Comparison of ENCODE assay signal across 2 cellular contexts in genomic region chr1:44090409-44091252, GRCh38.
TF ChIP-seq lines count a peak whose summit lies in the region.

No MANE protein-coding gene starts in this region.

TF ChIP-seq in HEK293, 187 proteins besides CTCF, POLR2A, EP300 and RAD21 (continued from another document and continues in another):
- TF ChIP-seq, protein P1, sequence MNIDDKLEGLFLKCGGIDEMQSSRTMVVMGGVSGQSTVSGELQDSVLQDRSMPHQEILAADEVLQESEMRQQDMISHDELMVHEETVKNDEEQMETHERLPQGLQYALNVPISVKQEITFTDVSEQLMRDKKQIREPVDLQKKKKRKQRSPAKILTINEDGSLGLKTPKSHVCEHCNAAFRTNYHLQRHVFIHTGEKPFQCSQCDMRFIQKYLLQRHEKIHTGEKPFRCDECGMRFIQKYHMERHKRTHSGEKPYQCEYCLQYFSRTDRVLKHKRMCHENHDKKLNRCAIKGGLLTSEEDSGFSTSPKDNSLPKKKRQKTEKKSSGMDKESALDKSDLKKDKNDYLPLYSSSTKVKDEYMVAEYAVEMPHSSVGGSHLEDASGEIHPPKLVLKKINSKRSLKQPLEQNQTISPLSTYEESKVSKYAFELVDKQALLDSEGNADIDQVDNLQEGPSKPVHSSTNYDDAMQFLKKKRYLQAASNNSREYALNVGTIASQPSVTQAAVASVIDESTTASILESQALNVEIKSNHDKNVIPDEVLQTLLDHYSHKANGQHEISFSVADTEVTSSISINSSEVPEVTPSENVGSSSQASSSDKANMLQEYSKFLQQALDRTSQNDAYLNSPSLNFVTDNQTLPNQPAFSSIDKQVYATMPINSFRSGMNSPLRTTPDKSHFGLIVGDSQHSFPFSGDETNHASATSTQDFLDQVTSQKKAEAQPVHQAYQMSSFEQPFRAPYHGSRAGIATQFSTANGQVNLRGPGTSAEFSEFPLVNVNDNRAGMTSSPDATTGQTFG (tag by site-specific recombination; IDR thresholded peaks at IDR 0.05; ENCODE audit: borderline replicate concordance) = no peak
- TF ChIP-seq YY1 (tag by site-specific recombination; IDR thresholded peaks at IDR 0.05) (no peak), ZNF221 (tag by site-specific recombination; IDR thresholded peaks at IDR 0.05; ENCODE audit: borderline replicate concordance) (no peak), ZNF311 (tag by site-specific recombination; IDR thresholded peaks at IDR 0.05; ENCODE audit: borderline replicate concordance) (no peak), ZNF677 (tag by site-specific recombination; IDR thresholded peaks at IDR 0.05) (no peak), ZNF202 (tag by site-specific recombination; IDR thresholded peaks at IDR 0.05; ENCODE audit: borderline replicate concordance) (no peak), PRDM4 (tag by site-specific recombination; IDR thresholded peaks at IDR 0.05) (no peak), SCRT1 (tag by site-specific recombination; IDR thresholded peaks at IDR 0.05; ENCODE audit: borderline replicate concordance) (no peak), ZNF785 (tag by site-specific recombination; IDR thresholded peaks at IDR 0.05) (no peak), ZSCAN4 (tag by site-specific recombination; IDR thresholded peaks at IDR 0.05) (peak; percentile 96), ZNF623 (tag by site-specific recombination; IDR thresholded peaks at IDR 0.05) (no peak), ZSCAN5A (tag by site-specific recombination; IDR thresholded peaks at IDR 0.05) (no peak), GLI4 (tag by site-specific recombination; IDR thresholded peaks at IDR 0.05) (no peak), OSR2 (tag by site-specific recombination; IDR thresholded peaks at IDR 0.05) (no peak), PRDM1 (tag by site-specific recombination; IDR thresholded peaks at IDR 0.05) (no peak)
- TF ChIP-seq, protein P2, sequence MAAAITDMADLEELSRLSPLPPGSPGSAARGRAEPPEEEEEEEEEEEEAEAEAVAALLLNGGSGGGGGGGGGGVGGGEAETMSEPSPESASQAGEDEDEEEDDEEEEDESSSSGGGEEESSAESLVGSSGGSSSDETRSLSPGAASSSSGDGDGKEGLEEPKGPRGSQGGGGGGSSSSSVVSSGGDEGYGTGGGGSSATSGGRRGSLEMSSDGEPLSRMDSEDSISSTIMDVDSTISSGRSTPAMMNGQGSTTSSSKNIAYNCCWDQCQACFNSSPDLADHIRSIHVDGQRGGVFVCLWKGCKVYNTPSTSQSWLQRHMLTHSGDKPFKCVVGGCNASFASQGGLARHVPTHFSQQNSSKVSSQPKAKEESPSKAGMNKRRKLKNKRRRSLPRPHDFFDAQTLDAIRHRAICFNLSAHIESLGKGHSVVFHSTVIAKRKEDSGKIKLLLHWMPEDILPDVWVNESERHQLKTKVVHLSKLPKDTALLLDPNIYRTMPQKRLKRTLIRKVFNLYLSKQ (tag by site-specific recombination; IDR thresholded peaks at IDR 0.05; ENCODE audit: borderline replicate concordance) = no peak
- TF ChIP-seq, protein P3, sequence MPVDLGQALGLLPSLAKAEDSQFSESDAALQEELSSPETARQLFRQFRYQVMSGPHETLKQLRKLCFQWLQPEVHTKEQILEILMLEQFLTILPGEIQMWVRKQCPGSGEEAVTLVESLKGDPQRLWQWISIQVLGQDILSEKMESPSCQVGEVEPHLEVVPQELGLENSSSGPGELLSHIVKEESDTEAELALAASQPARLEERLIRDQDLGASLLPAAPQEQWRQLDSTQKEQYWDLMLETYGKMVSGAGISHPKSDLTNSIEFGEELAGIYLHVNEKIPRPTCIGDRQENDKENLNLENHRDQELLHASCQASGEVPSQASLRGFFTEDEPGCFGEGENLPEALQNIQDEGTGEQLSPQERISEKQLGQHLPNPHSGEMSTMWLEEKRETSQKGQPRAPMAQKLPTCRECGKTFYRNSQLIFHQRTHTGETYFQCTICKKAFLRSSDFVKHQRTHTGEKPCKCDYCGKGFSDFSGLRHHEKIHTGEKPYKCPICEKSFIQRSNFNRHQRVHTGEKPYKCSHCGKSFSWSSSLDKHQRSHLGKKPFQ (tag by site-specific recombination; IDR thresholded peaks at IDR 0.05) = 0 out of 2 replicates have a peak, but pooled peaks have one; percentile 50

TF ChIP-seq in K562, 482 proteins besides CTCF, POLR2A, EP300 and RAD21 (continued from another document):
- TF ChIP-seq LARP7 (IDR thresholded peaks at IDR 0.05) (0 out of 2 replicates have a peak, but pooled peaks have one; percentile 42), FOXJ2 (tag; IDR thresholded peaks at IDR 0.05) (no peak; the same call in 1 of the 2 replicates), ASH1L (IDR thresholded peaks at IDR 0.05; ENCODE audit: borderline replicate concordance, low read depth, partially characterized antibody) (no peak), DIDO1 (tag; IDR thresholded peaks at IDR 0.05; ENCODE audit: low read depth) (0 out of 2 replicates have a peak, but pooled peaks have one; percentile 23), ZNF165 (CRISPR knock-in tag; IDR thresholded peaks at IDR 0.05; ENCODE audit: borderline replicate concordance) (no peak), MCM3 (IDR thresholded peaks at IDR 0.05) (peak; percentile 89), ZNF212 (CRISPR knock-in tag; IDR thresholded peaks at IDR 0.05) (no peak), OTX1 (CRISPR knock-in tag; IDR thresholded peaks at IDR 0.05) (peak; percentile 54; the same call in 1 of the 2 replicates), SRSF3 (IDR thresholded peaks at IDR 0.05; ENCODE audit: insufficient read depth, low read length) (no peak), SMC3 (conservative IDR thresholded peaks at IDR 0.05; ENCODE audit: insufficient read depth, low read depth, low read length) (no peak), SAFB2 (IDR thresholded peaks at IDR 0.05; ENCODE audit: borderline replicate concordance, low read depth, low read length, severe bottlenecking) (no peak), CEBPB (tag; IDR thresholded peaks at IDR 0.05) (no peak), ELF4 (CRISPR knock-in tag; IDR thresholded peaks at IDR 0.05) (0 out of 2 replicates have a peak, but pooled peaks have one; percentile 9), POLR2G (IDR thresholded peaks at IDR 0.05; ENCODE audit: low read depth, low read length) (no peak), ZNF407 (IDR thresholded peaks at IDR 0.05; ENCODE audit: low read depth) (peak; percentile 44; the same call in 1 of the 2 replicates), CCNT2 (IDR thresholded peaks at IDR 0.05; ENCODE audit: borderline replicate concordance, extremely low read depth, insufficient read length, low read depth, low read length) (no peak)
TF ChIP-seq in K562: peak in this region for 18.
